ENCODE assay signal across 8 cellular contexts in genomic region chr14:63896278-63896720, GRCh38. TPM values are rescaled to one million over a fixed set of nuclear protein-coding genes. Genes with fewer than 3 reads are reported as not detected.
DNase-seq lines count a peak whose midpoint lies in the region; ATAC-seq and TF ChIP-seq lines count a peak whose summit lies in the region.

No MANE protein-coding gene starts in this region.

- peaks cover 57% of the 10 kb centered on the region for H3K4me1 ChIP-seq in Panc1 (ENCODE audit: control insufficient read depth, insufficient read depth, low read length)

- TF ChIP-seq CTCF in Panc1 (IDR thresholded peaks at IDR 0.05): no peak

- H3K27me3 ChIP-seq in Panc1 (ENCODE audit: control insufficient read depth, insufficient read depth, low read length): no peaks in the 10 kb centered on the region

- DNase-seq in DMS79 (lab: John Stamatoyannopoulos, UW) (peak; percentile 16), Panc1 (ENCODE audit: low read depth, low spot score) (no peak), fibroblast of the conjunctiva (ENCODE audit: low read depth) (peak; percentile 87), putamen (ENCODE audit: low spot score) (peak; percentile 7), HuH-7 (ENCODE audit: low spot score) (no peak), SKM-1 (lab: John Stamatoyannopoulos, UW; ENCODE audit: unreplicated experiment) (no peak), ecto neural progenitor cell (ENCODE audit: low spot score) (no peak)
- DNase-seq in stimulated activated CD4-positive, alpha-beta T cell treated with anti-CD3 and anti-CD28 coated beads, Interleukin-1b, Interleukin-23, amount 100 ng/mL, for 48 hours: no peak

- H3K9me3 ChIP-seq in Panc1 (ENCODE audit: control insufficient read depth, insufficient read depth, low read depth, low read length): no peaks in the 10 kb centered on the region

- POLR2A ChIA-PET in Panc1 (lab: Charles Lee): no interaction called here

- intact Hi-C loops in Panc1 (cut with micrococcal nuclease; ENCODE audit: unreplicated experiment): no loop called here

- peak overlapping the region; percentile 80 for H3K27ac ChIP-seq in Panc1 (ENCODE audit: low read length)

- CTCF ChIA-PET in Panc1 (lab: Charles Lee): interaction anchor here (0.6 kb wide), 1 partner anchor 27 kb away, joined by 5 read pairs; no protein-coding TSS in a partner anchor

- peak; percentile 76 for ATAC-seq in Panc1

- H3K36me3 ChIP-seq in Panc1 (ENCODE audit: control insufficient read depth, insufficient read depth, low read length): no peaks in the 10 kb centered on the region

- no peak overlapping the region for H3K4me3 ChIP-seq in Panc1 (ENCODE audit: low read depth in 2 of 2, low read length in 2 of 2)

- in situ Hi-C loops in Panc1 (cut with HindIII; ENCODE audit: low pct_unique_long_range_greater_than_20kb, low sequenced_read_pairs): no loop called here

- no TSS peak for BruUV-seq in Panc1 (replicated peaks; lab: Mats Ljungman, UMichigan)

RNA-seq across cellular contexts. Expression of gene SYNE2, which starts 43.5 kb away (rescaled TPM):
- 37.5 TPM for total RNA-seq in Panc1 (2021; ENCODE audit: unreplicated experiment)
- polyA plus RNA-seq in Panc1 (2012; ENCODE audit: insufficient read length): 39.8 TPM

Comparison
In these comparisons a context has a peak if more than half of its experiments do, and no peak if none do; other contexts are left out.
1. DNase-seq: peak in DMS79 (single experiment), fibroblast of the conjunctiva (single experiment) and putamen (single experiment); none in Panc1 (single experiment), stimulated activated CD4-positive, alpha-beta T cell treated with anti-CD3 and anti-CD28 coated beads, Interleukin-1b, Interleukin-23, amount 100 ng/mL, for 48 hours (single experiment), HuH-7 (single experiment), SKM-1 (single experiment) and ecto neural progenitor cell (single experiment).